Comparison of ENCODE assay signal across 2 cellular contexts in genomic region chr1:205746757-205747412, GRCh38.
TF ChIP-seq lines count a peak whose summit lies in the region.

No MANE protein-coding gene starts in this region.

TF ChIP-seq in SK-N-SH, 30 proteins besides CTCF, POLR2A, EP300 and RAD21 (continued from another document):
- TF ChIP-seq CHD2 (IDR thresholded peaks at IDR 0.05; ENCODE audit: low read length, partially characterized antibody) (no peak), MEF2A (IDR thresholded peaks at IDR 0.05; ENCODE audit: borderline replicate concordance, low read depth) (no peak), FOXJ3 (CRISPR knock-in tag; IDR thresholded peaks at IDR 0.05) (no peak), RCOR1 (IDR thresholded peaks at IDR 0.05; ENCODE audit: low read length) (no peak), GATA2 (CRISPR knock-in tag; IDR thresholded peaks at IDR 0.05) (no peak)
- TF ChIP-seq, protein P1, sequence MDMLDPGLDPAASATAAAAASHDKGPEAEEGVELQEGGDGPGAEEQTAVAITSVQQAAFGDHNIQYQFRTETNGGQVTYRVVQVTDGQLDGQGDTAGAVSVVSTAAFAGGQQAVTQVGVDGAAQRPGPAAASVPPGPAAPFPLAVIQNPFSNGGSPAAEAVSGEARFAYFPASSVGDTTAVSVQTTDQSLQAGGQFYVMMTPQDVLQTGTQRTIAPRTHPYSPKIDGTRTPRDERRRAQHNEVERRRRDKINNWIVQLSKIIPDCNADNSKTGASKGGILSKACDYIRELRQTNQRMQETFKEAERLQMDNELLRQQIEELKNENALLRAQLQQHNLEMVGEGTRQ (IDR thresholded peaks at IDR 0.05; ENCODE audit: borderline replicate concordance, low read depth, low read length), result no peak

TF ChIP-seq in SK-N-SH treated with all-trans-retinoic acid at 6 μM for 48 hours, 23 proteins besides CTCF, POLR2A, EP300 and RAD21 (continued from another document):
- no peak for TF ChIP-seq ZFP3 (CRISPR knock-in tag; IDR thresholded peaks at IDR 0.05)
TF ChIP-seq in SK-N-SH treated with all-trans-retinoic acid at 6 μM for 48 hours: peak in this region for 0.
